2 cellular contexts compared by ENCODE assay signal in the genomic region with DNA sequence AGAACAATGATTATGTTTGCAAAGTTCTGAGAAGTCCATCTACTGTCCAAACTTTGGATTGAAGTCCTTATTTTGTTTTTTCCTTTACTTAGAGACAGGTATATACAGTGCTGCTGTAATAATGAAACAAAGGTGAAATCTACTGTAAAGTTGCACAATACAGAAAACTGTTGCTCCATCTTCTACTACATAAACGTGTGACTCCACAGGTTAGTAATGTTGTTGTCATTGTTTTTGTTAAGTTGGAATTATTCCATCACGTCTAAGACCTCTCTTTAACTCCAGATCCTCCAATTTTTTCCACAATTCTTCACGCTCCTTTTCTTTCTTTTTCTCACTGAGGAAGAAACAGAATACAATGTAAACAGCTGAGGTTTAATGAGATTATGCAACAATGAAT.
TF ChIP-seq lines count a peak whose summit lies in the region.

No MANE protein-coding gene starts in this region.

TF ChIP-seq in Ishikawa, 13 proteins besides CTCF, POLR2A, EP300 and RAD21:
- TF ChIP-seq ZBTB7A (IDR thresholded peaks at IDR 0.05; ENCODE audit: low read depth) (no peak), CEBPB (IDR thresholded peaks at IDR 0.05) (peak; percentile 47; the same call in 1 of the 2 replicates)
- TF ChIP-seq, protein P1, sequence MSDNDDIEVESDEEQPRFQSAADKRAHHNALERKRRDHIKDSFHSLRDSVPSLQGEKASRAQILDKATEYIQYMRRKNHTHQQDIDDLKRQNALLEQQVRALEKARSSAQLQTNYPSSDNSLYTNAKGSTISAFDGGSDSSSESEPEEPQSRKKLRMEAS (IDR thresholded peaks at IDR 0.05) = no peak
TF ChIP-seq in Ishikawa: peak in this region for 1.

TF ChIP-seq in GM12878, 131 proteins besides CTCF, POLR2A, EP300 and RAD21:
- no peak for TF ChIP-seq NRF1 (conservative IDR thresholded peaks at IDR 0.05; ENCODE audit: low read depth, low read length)
- no peak for TF ChIP-seq NFXL1 (IDR thresholded peaks at IDR 0.05; ENCODE audit: borderline replicate concordance)
- no peak for TF ChIP-seq NFYA (IDR thresholded peaks at IDR 0.05; ENCODE audit: borderline replicate concordance, low read depth, low read length)
- no peak for TF ChIP-seq TCF12 (IDR thresholded peaks at IDR 0.05; ENCODE audit: low read depth, low read length)
- TF ChIP-seq KDM1A (IDR thresholded peaks at IDR 0.05; ENCODE audit: borderline replicate concordance) = no peak
- no peak for TF ChIP-seq POLR2AphosphoS2 (IDR thresholded peaks at IDR 0.05; ENCODE audit: low read depth, low read length)
- TF ChIP-seq IRF5 (IDR thresholded peaks at IDR 0.05; ENCODE audit: borderline replicate concordance) = no peak
